ENCODE assay signal across 8 cellular contexts in genomic region chr17:71325117-71325516, GRCh38.
"Had no signal": no experiment of that assay in that cellular context is flagged by ENCODE, and none has a peak within 500 bp of the region (broad histone marks: within the 10 kb centered on the region; RNA-seq: fewer than 3 reads in every experiment).

No MANE protein-coding gene starts in this region.

- FAIRE-seq: HTR-8/SVneo had no signal

- H3K4me3 ChIP-seq: GM23248, HAP-1 had no signal

- H3K9me3 ChIP-seq: HAP-1 had no signal

- H3K9ac ChIP-seq: GM23248 had no signal

- DNase-seq: GM23248, GOT3, H7, HFFc6, IMR-90 had no signal

- H3K27ac ChIP-seq: GM23248 had no signal

- H3K36me3 ChIP-seq: HAP-1 had no signal

- H3K4me1 ChIP-seq: HAP-1 had no signal

- ATAC-seq: HCT116 had no signal

- H2AFZ ChIP-seq: GM23248 had no signal
